In the genomic region with DNA sequence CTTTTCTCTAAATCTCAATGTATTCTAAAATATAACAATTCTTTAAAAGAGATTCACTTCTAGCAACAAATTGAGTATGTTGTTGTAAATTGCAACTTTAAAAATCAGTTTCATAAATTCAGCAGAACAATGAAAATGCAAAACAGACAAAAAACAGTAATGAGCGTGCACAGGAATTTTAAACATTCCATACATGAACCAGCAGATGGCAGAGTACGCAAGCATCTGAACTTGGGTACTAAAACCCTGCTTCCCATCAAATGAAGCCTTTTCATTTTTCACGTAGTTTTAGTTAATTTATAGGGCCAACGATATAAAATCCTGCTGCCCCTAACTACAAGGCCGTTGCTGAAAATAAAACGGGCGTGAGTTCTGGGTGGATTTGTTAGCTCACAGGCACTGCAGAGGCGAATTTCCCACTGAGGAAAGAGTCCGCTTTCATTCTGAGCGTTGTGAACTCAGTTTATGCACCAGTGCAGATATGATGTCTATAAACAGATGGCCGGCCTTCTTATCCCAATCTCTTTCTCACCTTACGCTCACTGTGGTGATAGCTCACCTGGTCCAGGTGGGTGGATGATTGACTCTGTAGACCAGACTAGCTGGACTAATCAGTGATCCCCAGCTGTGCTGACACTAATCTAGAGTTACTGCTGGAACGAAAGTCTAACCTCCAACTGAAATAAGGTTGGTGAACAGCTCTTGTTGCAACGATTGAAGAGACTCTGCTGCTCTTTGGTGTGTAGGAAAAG, we compare ENCODE assay signal across 9 cellular contexts.
A peak's percentile ranks its signal among the peaks of the same experiment; 100 is the strongest.
DNase-seq lines count a peak whose midpoint lies in the region; ATAC-seq and TF ChIP-seq lines count a peak whose summit lies in the region.
"Had no signal": no experiment of that assay in that cellular context is flagged by ENCODE, and none has a peak within 500 bp of the region (broad histone marks: within the 10 kb centered on the region; RNA-seq: fewer than 3 reads in every experiment).

No MANE protein-coding gene starts in this region.

- ATAC-seq in GM21723 (IDR thresholded peaks at IDR 0.05; ENCODE audit: unreplicated experiment) (peak; percentile 52), HG03135 (IDR thresholded peaks at IDR 0.05; ENCODE audit: unreplicated experiment) (no peak)

- in situ Hi-C loops in transverse colon (cut with MboI; ENCODE audit: low pct_ligation_motif_present in 1 of 4, low pct_unique_long_range_greater_than_20kb in 1 of 4, low sequenced_read_pairs in 3 of 4), result loop anchor here in 3 of 4 donors (10.0 to 25.0 kb wide), 2 partner anchors 735 to 748 kb away; no protein-coding TSS in a partner anchor

- H3K27me3 Mint-ChIP-seq in immature natural killer cell (ENCODE audit: low read depth in 3 of 3), result peaks cover 0 to 3% (median 0%) of the 10 kb centered on the region in 3 donors

- WGBS in transverse colon (ENCODE audit: low coverage in 1 of 2), 2 donors, result 23 to 37% methylated on average over 11 to 14 of the region's 14 CpGs

- H3K36me3 ChIP-seq in transverse colon, result no peaks in the 10 kb centered on the region

- H3K27ac Mint-ChIP-seq in immature natural killer cell, result no peak overlapping the region
- H3K27ac Mint-ChIP-seq: stimulated activated naive B cell treated with anti-CD40 and anti-IgM and Interleukin-4, amounts not matched to agents 10 μg/mL and 1 μg/mL and 100 μg/mL, for 72 hours had no signal

- peak in 4 of 5 experiments; percentile 28 to 45 (median 35) for TF ChIP-seq CTCF in transverse colon (IDR thresholded peaks at IDR 0.05)

- H3K9me3 Mint-ChIP-seq in immature natural killer cell, result no peaks in the 10 kb centered on the region
- H3K9me3 Mint-ChIP-seq: stimulated activated naive B cell treated with anti-CD40 and anti-IgM and Interleukin-4, amounts not matched to agents 10 μg/mL and 1 μg/mL and 100 μg/mL, for 72 hours had no signal

- DNase-seq in NCI-H2227 (lab: John Stamatoyannopoulos, UW; ENCODE audit: unreplicated experiment) (peak; percentile 16), NCI-H2227 treated with DMSO at 0.1 percent for 48 hours (lab: John Stamatoyannopoulos, UW) (no peak), NCI-H1930 (lab: John Stamatoyannopoulos, UW) (peak; percentile 52 to 72), amniotic stem cell (lab: John Stamatoyannopoulos, UW) (peak; percentile 13), immature natural killer cell (peak in 2 of 3 donors; percentile 1 to 2), transverse colon (no peak)
- DNase-seq: stimulated activated naive B cell treated with anti-CD40 and anti-IgM and Interleukin-4, amounts not matched to agents 10 μg/mL and 1 μg/mL and 100 μg/mL, for 72 hours had no signal

- no peaks in the 10 kb centered on the region for H3K27me3 ChIP-seq in transverse colon

- H3K4me3 ChIP-seq in transverse colon, result no peak overlapping the region

- TF ChIP-seq EP300 in transverse colon (IDR thresholded peaks at IDR 0.05; ENCODE audit: low read depth), result no peak

- no peaks in the 10 kb centered on the region for H3K4me1 ChIP-seq in transverse colon

- intact Hi-C loops in transverse colon (cut with DNase I; ENCODE audit: low total_unique reads), result no loop called here

- H3K36me3 Mint-ChIP-seq in immature natural killer cell, result no peaks in the 10 kb centered on the region
- H3K36me3 Mint-ChIP-seq: stimulated activated naive B cell treated with anti-CD40 and anti-IgM and Interleukin-4, amounts not matched to agents 10 μg/mL and 1 μg/mL and 100 μg/mL, for 72 hours had no signal

- no peak overlapping the region for H3K4me3 Mint-ChIP-seq in immature natural killer cell
- H3K4me3 Mint-ChIP-seq: stimulated activated naive B cell treated with anti-CD40 and anti-IgM and Interleukin-4, amounts not matched to agents 10 μg/mL and 1 μg/mL and 100 μg/mL, for 72 hours had no signal

- H3K9me3 ChIP-seq in transverse colon, result no peaks in the 10 kb centered on the region

- no peak for TF ChIP-seq POLR2A in transverse colon (IDR thresholded peaks at IDR 0.05)

- no peaks in the 10 kb centered on the region for H3K4me1 Mint-ChIP-seq in immature natural killer cell
- H3K4me1 Mint-ChIP-seq: stimulated activated naive B cell treated with anti-CD40 and anti-IgM and Interleukin-4, amounts not matched to agents 10 μg/mL and 1 μg/mL and 100 μg/mL, for 72 hours had no signal

- H3K27ac ChIP-seq in transverse colon, result no peak overlapping the region

Comparison
In these comparisons a context has a peak if more than half of its experiments do, and no peak if none do; other contexts are left out.
1. DNase-seq: peak in NCI-H2227 (single experiment), NCI-H1930 (2 of 2), amniotic stem cell (single experiment) and immature natural killer cell (2 of 3); none in NCI-H2227 treated with DMSO at 0.1 percent for 48 hours (single experiment) and transverse colon (single experiment).